17 cellular contexts compared by ENCODE assay signal in the genomic region with DNA sequence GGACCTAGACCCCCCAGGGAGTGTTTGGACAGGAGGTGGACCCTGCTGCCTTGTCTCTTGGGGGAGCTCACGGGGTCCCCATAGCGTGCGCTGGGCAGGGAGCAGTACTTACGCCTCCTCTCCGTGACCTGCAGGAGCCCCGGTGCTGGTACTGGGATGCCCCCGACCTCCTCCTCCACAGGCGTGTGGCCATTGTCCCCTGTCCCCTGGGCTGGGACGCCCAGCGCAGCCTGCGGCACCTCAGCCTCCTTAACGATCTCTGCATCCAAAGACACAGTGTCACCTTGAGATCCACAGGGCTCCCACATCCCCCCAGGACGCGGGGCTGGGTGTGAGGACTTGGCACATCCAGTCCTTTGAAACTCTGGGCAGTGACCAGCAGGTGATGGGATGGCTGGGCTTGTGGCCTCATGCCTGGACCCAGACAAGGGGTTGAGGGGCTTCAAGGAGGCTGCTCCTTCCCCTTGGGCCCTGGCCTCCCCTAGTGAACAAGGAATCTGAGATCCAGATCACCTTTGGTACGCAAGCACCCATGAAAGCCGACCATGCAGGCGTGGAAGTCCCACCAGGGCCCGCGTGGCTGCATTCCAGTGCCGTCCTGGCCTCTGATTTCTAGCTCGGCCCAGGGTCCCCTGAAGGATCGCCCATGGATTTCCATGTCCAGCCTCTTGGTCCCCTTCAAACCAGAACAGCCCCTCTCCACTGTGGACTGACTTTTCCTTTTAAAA. TPM values are rescaled to one million over a fixed set of nuclear protein-coding genes. Genes with fewer than 3 reads are reported as not detected.
DNase-seq lines count a peak whose midpoint lies in the region; ATAC-seq, FAIRE-seq and TF ChIP-seq lines count a peak whose summit lies in the region.
"Had no signal": no experiment of that assay in that cellular context is flagged by ENCODE, and none has a peak within 500 bp of the region (broad histone marks: within the 10 kb centered on the region; RNA-seq: fewer than 3 reads in every experiment).

No MANE protein-coding gene starts in this region.

- DNase-seq in activated naive CD4-positive, alpha-beta T cell (lab: John Stamatoyannopoulos, UW) = no peak
- DNase-seq in activated CD8-positive, alpha-beta T cell treated with anti-CD3 and anti-CD28 coated beads for 36 hours = no peak
- DNase-seq in HepG2 (ENCODE audit: low spot score) (no peak), type B pancreatic cell (ENCODE audit: extremely low spot score, unreplicated experiment) (no peak), GM23338 (ENCODE audit: low spot score) (no peak)
- no peak for DNase-seq in effector CD8-positive, alpha-beta T cell (lab: John Stamatoyannopoulos, UW)
- DNase-seq: esophagus squamous epithelium, GM23248, NCI-H345, nucleus accumbens, SJCRH30 had no signal

- H3K27me3 Mint-ChIP-seq in activated naive CD4-positive, alpha-beta T cell treated with anti-CD3 and anti-CD28 coated beads, Interleukin-2, amount 50 U/mL, for 24 hours = no peaks in the 10 kb centered on the region
- peaks cover 2% of the 10 kb centered on the region for H3K27me3 Mint-ChIP-seq in activated CD8-positive, alpha-beta T cell treated with anti-CD3 and anti-CD28 coated beads for 36 hours
- no peaks in the 10 kb centered on the region for H3K27me3 Mint-ChIP-seq in type B pancreatic cell
- H3K27me3 Mint-ChIP-seq in GM23338 (ENCODE audit: insufficient read depth, low read depth, poor library complexity) = peaks cover 18% of the 10 kb centered on the region

- no peaks in the 10 kb centered on the region for H3K9me2 ChIP-seq in GM23338 (ENCODE audit: insufficient read depth)

- ATAC-seq in activated CD8-positive, alpha-beta T cell treated with anti-CD3 and anti-CD28 coated beads for 36 hours = peak; percentile 32
- ATAC-seq in HepG2 = peak; percentile 7
- ATAC-seq in GM23338 = no peak
- ATAC-seq in GM18498 (IDR thresholded peaks at IDR 0.05; ENCODE audit: unreplicated experiment) = no peak

- H3K27ac Mint-ChIP-seq in activated naive CD4-positive, alpha-beta T cell treated with anti-CD3 and anti-CD28 coated beads, Interleukin-2, amount 50 U/mL, for 24 hours = peak overlapping the region; percentile 51
- no peak overlapping the region for H3K27ac Mint-ChIP-seq in activated CD8-positive, alpha-beta T cell treated with anti-CD3 and anti-CD28 coated beads for 36 hours
- peak overlapping the region; percentile 34 for H3K27ac Mint-ChIP-seq in type B pancreatic cell
- no peak overlapping the region for H3K27ac Mint-ChIP-seq in GM23338

- no peaks in the 10 kb centered on the region for H3K27me3 ChIP-seq in HepG2 (ENCODE audit: control insufficient read depth in 1 of 2, insufficient read depth in 2 of 2, low read length in 2 of 2)
- H3K27me3 ChIP-seq in GM23338 (ENCODE audit: insufficient read depth) = no peaks in the 10 kb centered on the region
- H3K27me3 ChIP-seq: ascending aorta, esophagus squamous epithelium, SJCRH30 had no signal

- FAIRE-seq in HepG2 (lab: Jason Lieb, UNC) = no peak
- FAIRE-seq: D721Med, islet of Langerhans, urothelium cell line had no signal

- POLR2A ChIA-PET in activated CD8-positive, alpha-beta T cell treated with anti-CD3 and anti-CD28 coated beads for 36 hours (lab: Charles Lee) = interaction anchor here (1.0 to 1.4 kb wide), 2 partner anchors 12 to 39 kb away, joined by 3 to 4 read pairs; no protein-coding TSS in a partner anchor
- POLR2A ChIA-PET in HepG2 (lab: Yijun Ruan, JAX) = interaction anchor here (2.0 kb wide), 1 partner anchor 11 kb away, joined by 6 read pairs; no protein-coding TSS in a partner anchor

- no peak for TF ChIP-seq RAD21 in HepG2 (CRISPR knock-in tag; IDR thresholded peaks at IDR 0.05)

- TF ChIP-seq POLR2A in HepG2 (IDR thresholded peaks at IDR 0.05; ENCODE audit: insufficient read depth in 1 of 2, low read depth in 2 of 2, low read length in 2 of 2) = no peak

- intact Hi-C loops in activated CD8-positive, alpha-beta T cell treated with anti-CD3 and anti-CD28 coated beads for 36 hours (cut with micrococcal nuclease) = no loop called here
- intact Hi-C loops in HepG2 (cut with micrococcal nuclease; ENCODE audit: unreplicated experiment) = no loop called here

- no peaks in the 10 kb centered on the region for H3K79me2 ChIP-seq in HepG2 (ENCODE audit: insufficient read depth, low read length)
- no peaks in the 10 kb centered on the region for H3K79me2 ChIP-seq in GM23338 (replicated peaks; ENCODE audit: insufficient read depth)

- H3K36me3 ChIP-seq in HepG2 (replicated peaks in 1 of 2; ENCODE audit: control insufficient read depth in 1 of 2, insufficient read depth in 2 of 2, low read length in 2 of 2) (peaks cover 0 to under 1% of the 10 kb centered on the region in 2 experiments; a peak in 1 of 5 replicates), GM23338 (ENCODE audit: insufficient read depth) (no peaks in the 10 kb centered on the region)
- H3K36me3 ChIP-seq: ascending aorta, SJCRH30 had no signal

- H3K4me2 ChIP-seq in HepG2 (ENCODE audit: low read depth, low read length) (no peak overlapping the region), GM23338 (no peak overlapping the region)

- H3K9me3 Mint-ChIP-seq in activated naive CD4-positive, alpha-beta T cell treated with anti-CD3 and anti-CD28 coated beads, Interleukin-2, amount 50 U/mL, for 24 hours = no peaks in the 10 kb centered on the region
- no peaks in the 10 kb centered on the region for H3K9me3 Mint-ChIP-seq in activated CD8-positive, alpha-beta T cell treated with anti-CD3 and anti-CD28 coated beads for 36 hours
- H3K9me3 Mint-ChIP-seq in type B pancreatic cell (no peaks in the 10 kb centered on the region), GM23338 (no peaks in the 10 kb centered on the region; the same call in 2 of the 3 replicates)

- H4K20me1 ChIP-seq in HepG2 (ENCODE audit: insufficient read depth, low read length) (no peaks in the 10 kb centered on the region), GM23338 (replicated peaks; ENCODE audit: insufficient read depth) (no peaks in the 10 kb centered on the region)

- H3K9ac ChIP-seq in HepG2 (ENCODE audit: insufficient read depth, low read depth, low read length) = no peak overlapping the region
- H3K9ac ChIP-seq: GM23248 had no signal

- H2AFZ ChIP-seq in HepG2 (ENCODE audit: low read length) (no peak overlapping the region), GM23338 (no peak overlapping the region)
- H2AFZ ChIP-seq: GM23248 had no signal

- peaks cover 26% of the 10 kb centered on the region for H3K4me1 Mint-ChIP-seq in activated naive CD4-positive, alpha-beta T cell treated with anti-CD3 and anti-CD28 coated beads, Interleukin-2, amount 50 U/mL, for 24 hours
- peaks cover 15% of the 10 kb centered on the region for H3K4me1 Mint-ChIP-seq in activated CD8-positive, alpha-beta T cell treated with anti-CD3 and anti-CD28 coated beads for 36 hours (ENCODE audit: low read depth)
- H3K4me1 Mint-ChIP-seq in type B pancreatic cell (ENCODE audit: unreplicated experiment) = no peaks in the 10 kb centered on the region
- H3K4me1 Mint-ChIP-seq in GM23338 = no peaks in the 10 kb centered on the region; the same call in 1 of the 3 replicates

- H3K4me3 ChIP-seq in HepG2 (replicated peaks in 1 of 3; ENCODE audit: insufficient read depth in 1 of 3, low read depth in 2 of 3, low read length in 3 of 3) (no peak overlapping the region), GM23338 (no peak overlapping the region)
- H3K4me3 ChIP-seq: ascending aorta, GM23248, SJCRH30 had no signal

- WGBS in HepG2 (ENCODE audit: low lambda C conversion rate) = 93% methylated on average over 12 of the region's 22 CpGs

- peak overlapping the region; percentile 35 for H3K27ac ChIP-seq in HepG2 (ENCODE audit: extremely low read length, insufficient read depth, low read length)
- no peak overlapping the region for H3K27ac ChIP-seq in GM23338 (ENCODE audit: low read depth)
- H3K27ac ChIP-seq: ascending aorta, esophagus squamous epithelium, GM23248, SJCRH30 had no signal

- no peaks in the 10 kb centered on the region for H3K36me3 Mint-ChIP-seq in activated naive CD4-positive, alpha-beta T cell treated with anti-CD3 and anti-CD28 coated beads, Interleukin-2, amount 50 U/mL, for 24 hours
- no peaks in the 10 kb centered on the region for H3K36me3 Mint-ChIP-seq in activated CD8-positive, alpha-beta T cell treated with anti-CD3 and anti-CD28 coated beads for 36 hours (ENCODE audit: low read depth)
- H3K36me3 Mint-ChIP-seq in type B pancreatic cell (no peaks in the 10 kb centered on the region), GM23338 (ENCODE audit: low read depth) (peaks cover 10% of the 10 kb centered on the region)

- in situ Hi-C loops in HepG2 (cut with HindIII; ENCODE audit: extremely low pct_ligation_motif_present, low pct_unique_long_range_greater_than_20kb) = no loop called here

- 0 out of 2 replicates have a peak, but pooled peaks cover 6% of the 10 kb centered on the region for H3F3A ChIP-seq in GM23338 (replicated peaks; ENCODE audit: low read depth)

- H3K9me3 ChIP-seq in HepG2 (ENCODE audit: low read length) = no peaks in the 10 kb centered on the region
- H3K9me3 ChIP-seq: ascending aorta, esophagus squamous epithelium, SJCRH30 had no signal

- H3K4me3 Mint-ChIP-seq in activated naive CD4-positive, alpha-beta T cell treated with anti-CD3 and anti-CD28 coated beads, Interleukin-2, amount 50 U/mL, for 24 hours = peak overlapping the region; percentile 81
- H3K4me3 Mint-ChIP-seq in activated CD8-positive, alpha-beta T cell treated with anti-CD3 and anti-CD28 coated beads for 36 hours = peak overlapping the region; percentile 68
- H3K4me3 Mint-ChIP-seq in type B pancreatic cell (no peak overlapping the region), GM23338 (no peak overlapping the region)

- no peak for TF ChIP-seq CTCF in activated CD8-positive, alpha-beta T cell treated with anti-CD3 and anti-CD28 coated beads for 36 hours (IDR thresholded peaks at IDR 0.05)
- TF ChIP-seq CTCF in HepG2 (CRISPR knock-in tag; IDR thresholded peaks at IDR 0.05) = no peak
- no peak for TF ChIP-seq CTCF in type B pancreatic cell (conservative IDR thresholded peaks at IDR 0.05)
- no peak for TF ChIP-seq CTCF in GM23338 (conservative IDR thresholded peaks at IDR 0.05; ENCODE audit: low read depth in 2 of 2)

- TF ChIP-seq EP300 in HepG2 (IDR thresholded peaks at IDR 0.05; ENCODE audit: low read depth in 2 of 2, low read length in 2 of 2) = no peak
- no peak for TF ChIP-seq EP300 in HepG2 (CRISPR knock-in tag; IDR thresholded peaks at IDR 0.05; ENCODE audit: borderline replicate concordance)

- CTCF ChIA-PET in activated CD8-positive, alpha-beta T cell treated with anti-CD3 and anti-CD28 coated beads for 36 hours (lab: Charles Lee) = interaction anchor here (0.8 kb wide), 1 partner anchor 99 kb away, joined by 3 read pairs; no protein-coding TSS in a partner anchor
- CTCF ChIA-PET in HepG2 (lab: Yijun Ruan, JAX; ENCODE audit: low intra/inter-chr PET ratio, low total read pairs) = no interaction called here

- peaks cover 30% of the 10 kb centered on the region for H3K4me1 ChIP-seq in HepG2 (ENCODE audit: insufficient read depth, low read length)
- H3K4me1 ChIP-seq in GM23338 (ENCODE audit: insufficient read depth) = no peaks in the 10 kb centered on the region
- H3K4me1 ChIP-seq: ascending aorta, esophagus squamous epithelium, SJCRH30 had no signal

- BruUV-seq in HepG2 (replicated peaks; lab: Mats Ljungman, UMichigan) = no TSS peak

RNA-seq across cellular contexts. Expression of a gene that starts 9.9 kb away (rescaled TPM):
- total RNA-seq in activated CD8-positive, alpha-beta T cell treated with anti-CD3 and anti-CD28 coated beads for 36 hours = under 1 TPM; 0.52 to 0.96 TPM
- total RNA-seq in HepG2 (2016; rRNA removed; fragmentation: Illumina TruSeq; extraction: Trizol) (13.0 and 17.0 TPM in 2 replicates), type B pancreatic cell (ENCODE audit: low replicate concordance) (11.6 and 21.2 TPM in 2 replicates)
- 18.8 and 21.7 TPM in 2 replicates for total RNA-seq in HepG2 (2016; cell fraction: cytosol; rRNA removed; fragmentation: Illumina TruSeq; extraction: Trizol; ENCODE audit: low read depth)
- total RNA-seq in HepG2 (2016; cell fraction: insoluble cytoplasmic fraction; rRNA removed; fragmentation: Illumina TruSeq; extraction: Trizol) = 11.4 and 16.1 TPM in 2 replicates
- 40.2 and 47.3 TPM in 2 replicates for total RNA-seq in HepG2 (2016; cell fraction: membrane; rRNA removed; fragmentation: Illumina TruSeq; extraction: Trizol)
- 7.6 and 10.0 TPM in 2 replicates for total RNA-seq in HepG2 (2016; cell fraction: nucleus; rRNA removed; fragmentation: Illumina TruSeq; extraction: Trizol)
- polyA plus RNA-seq in HepG2 (2011; rRNA removed) (40.4 and 51.0 TPM in 2 replicates), GM23338 (2016; fragmentation: Nextera tagmentation; extraction: Ambion mirVana) (62.5 and 63.3 TPM in 2 replicates)
- 44.2 and 56.2 TPM in 2 replicates for polyA plus RNA-seq in HepG2 (2011; cell fraction: cytosol; rRNA removed)
- 31.7 and 32.2 TPM in 2 replicates for polyA plus RNA-seq in HepG2 (2011; cell fraction: nucleus; rRNA removed)
- polyA plus RNA-seq in HepG2 (2012) = 16.4 and 30.0 TPM in 2 replicates
- polyA plus RNA-seq in HepG2 (2016; cell fraction: cytosol; fragmentation: Illumina TruSeq; extraction: Trizol; ENCODE audit: low read depth) = 60.8 and 72.2 TPM in 2 replicates
- polyA plus RNA-seq in HepG2 (2016; cell fraction: insoluble cytoplasmic fraction; fragmentation: Illumina TruSeq; extraction: Trizol; ENCODE audit: low read depth) = 33.1 and 40.9 TPM in 2 replicates
- 102 TPM in 2 replicates for polyA plus RNA-seq in HepG2 (2016; cell fraction: membrane; fragmentation: Illumina TruSeq; extraction: Trizol; ENCODE audit: low read depth)
- polyA plus RNA-seq in HepG2 (2016; cell fraction: nucleus; fragmentation: Illumina TruSeq; extraction: Trizol; ENCODE audit: insufficient read depth, low read depth) = 31.0 and 33.1 TPM in 2 replicates
- 5.9 and 53.2 TPM in 2 replicates for polyA minus RNA-seq in HepG2 (2011; rRNA and poly(A)+ RNA removed; ENCODE audit: low replicate concordance)
- 23.0 and 26.9 TPM in 2 replicates for polyA minus RNA-seq in HepG2 (2011; cell fraction: cytosol; rRNA and poly(A)+ RNA removed)
- 9.8 and 13.2 TPM in 2 replicates for polyA minus RNA-seq in HepG2 (2011; cell fraction: nucleus; rRNA and poly(A)+ RNA removed)
- 69.2 and 90.8 TPM in 2 replicates for total RNA-seq in GM23338 (2014; rRNA removed; shearing (Covaris generic))

Comparison
In these comparisons a context has a peak if more than half of its experiments do, and no peak if none do; other contexts are left out.
1. H3K27ac Mint-ChIP-seq: peak in activated naive CD4-positive, alpha-beta T cell treated with anti-CD3 and anti-CD28 coated beads, Interleukin-2, amount 50 U/mL, for 24 hours (single experiment) and type B pancreatic cell (single experiment); none in activated CD8-positive, alpha-beta T cell treated with anti-CD3 and anti-CD28 coated beads for 36 hours (single experiment) and GM23338 (single experiment).
2. H3K4me3 Mint-ChIP-seq: peak in activated naive CD4-positive, alpha-beta T cell treated with anti-CD3 and anti-CD28 coated beads, Interleukin-2, amount 50 U/mL, for 24 hours (single experiment) and activated CD8-positive, alpha-beta T cell treated with anti-CD3 and anti-CD28 coated beads for 36 hours (single experiment); none in type B pancreatic cell (single experiment) and GM23338 (single experiment).
3. ATAC-seq: peak in activated CD8-positive, alpha-beta T cell treated with anti-CD3 and anti-CD28 coated beads for 36 hours (single experiment) and HepG2 (single experiment); none in GM23338 (single experiment) and GM18498 (single experiment).